14 cellular contexts compared by ENCODE assay signal in genomic region chr4:73224886-73225285, GRCh38. TPM values are rescaled to one million over a fixed set of nuclear protein-coding genes. Genes with fewer than 3 reads are reported as not detected.
DNase-seq lines count a peak whose midpoint lies in the region; ATAC-seq, FAIRE-seq and TF ChIP-seq lines count a peak whose summit lies in the region.
"Had no signal": no experiment of that assay in that cellular context is flagged by ENCODE, and none has a peak within 500 bp of the region (broad histone marks: within the 10 kb centered on the region; RNA-seq: fewer than 3 reads in every experiment).

No MANE protein-coding gene starts in this region.

- H3K27ac Mint-ChIP-seq in CD4-positive, CD25-positive, alpha-beta regulatory T cell: peak overlapping the region in 2 of 3 donors; percentile 20 to 73

- no peak overlapping the region for H3K4me3 ChIP-seq in CD4-positive, CD25-positive, alpha-beta regulatory T cell (ENCODE audit: low read depth, low read length)
- no peak overlapping the region for H3K4me3 ChIP-seq in PC-9

- H3K27ac ChIP-seq in CD4-positive, CD25-positive, alpha-beta regulatory T cell (ENCODE audit: insufficient read depth, low read length, poor library complexity, severe bottlenecking): peak overlapping the region; percentile 28
- H3K27ac ChIP-seq in PC-9: 0 out of 2 replicates have a peak overlapping the region, but pooled peaks have one; percentile 23

- peak in 1 of 3 donors; percentile 30 for DNase-seq in CD4-positive, CD25-positive, alpha-beta regulatory T cell
- DNase-seq in PC-9 (no peak), germinal center (ENCODE audit: low spot score) (peak; percentile 14), HEK293T (ENCODE audit: extremely low spot score) (no peak), activated gamma-delta T cell treated with Interleukin-2 at 50 U/mL for 16 hours (no peak), Right ventricle myocardium superior (no peak)
- DNase-seq: activated effector memory CD4-positive, alpha-beta T cell treated with anti-CD3 and anti-CD28 coated beads, Interleukin-2, amount 50 U/mL, for 16 hours; COR-L47; head of caudate nucleus; NCI-H146; NCI-H69; SHP77 had no signal

- H3K36me3 Mint-ChIP-seq in CD4-positive, CD25-positive, alpha-beta regulatory T cell: peaks cover 8% of the 10 kb centered on the region

- peak; percentile 91 for FAIRE-seq in G401.6 (lab: Jason Lieb, UNC)
- FAIRE-seq: endothelial cell of umbilical vein had no signal

- no peaks in the 10 kb centered on the region for H3K27me3 Mint-ChIP-seq in CD4-positive, CD25-positive, alpha-beta regulatory T cell

- TF ChIP-seq CTCF in PC-9 (conservative IDR thresholded peaks at IDR 0.05): no peak

- intact Hi-C loops in PC-9 (cut with micrococcal nuclease; ENCODE audit: unreplicated experiment): no loop called here
- intact Hi-C loops in Right ventricle myocardium superior (cut with DNase I): loop anchor here (5.0 kb wide), 1 partner anchor 32 kb away; the partner anchor contains the start of gene ANKRD17

- H3K4me1 Mint-ChIP-seq in CD4-positive, CD25-positive, alpha-beta regulatory T cell: peaks cover 12 to 38% (median 30%) of the 10 kb centered on the region in 4 donors

- H3K9me3 ChIP-seq in CD4-positive, CD25-positive, alpha-beta regulatory T cell (ENCODE audit: control insufficient read depth in 2 of 2, low read length in 2 of 2): no peaks in the 10 kb centered on the region
- no peaks in the 10 kb centered on the region for H3K9me3 ChIP-seq in PC-9 (ENCODE audit: insufficient read depth, low read depth)

- no peaks in the 10 kb centered on the region for H3K9me2 ChIP-seq in PC-9 (ENCODE audit: insufficient read depth)

- peaks cover 8% of the 10 kb centered on the region; the same call in 1 of the 2 replicates for H3F3A ChIP-seq in PC-9 (ENCODE audit: insufficient read depth, low read depth)

- H3K79me2 ChIP-seq in PC-9 (ENCODE audit: low read depth): peaks cover 62% of the 10 kb centered on the region

- H3K9me3 Mint-ChIP-seq in CD4-positive, CD25-positive, alpha-beta regulatory T cell: peaks cover 0 to 1% (median 0%) of the 10 kb centered on the region in 7 donors

- CTCF ChIA-PET in PC-9 (lab: Charles Lee): no interaction called here
- CTCF ChIA-PET in HEK293T (lab: Yijun Ruan, JAX): no interaction called here

- no peak overlapping the region for H3K4me2 ChIP-seq in PC-9

- no TSS peak for BruUV-seq in PC-9 (replicated peaks; lab: Mats Ljungman, UMichigan)

- H3K27me3 ChIP-seq in CD4-positive, CD25-positive, alpha-beta regulatory T cell (ENCODE audit: control insufficient read depth, insufficient read depth, low read length): no peaks in the 10 kb centered on the region
- no peaks in the 10 kb centered on the region for H3K27me3 ChIP-seq in PC-9 (ENCODE audit: insufficient read depth, low read depth)

- no peak overlapping the region for H2AFZ ChIP-seq in PC-9

- POLR2A ChIA-PET in PC-9 (lab: Charles Lee; ENCODE audit: unreplicated experiment): no interaction called here
- POLR2A ChIA-PET in HEK293T (lab: Yijun Ruan, JAX): no interaction called here

- H4K20me1 ChIP-seq in PC-9 (ENCODE audit: insufficient read depth): peaks cover 23% of the 10 kb centered on the region

- peak overlapping the region in 1 of 4 donors; percentile 34 for H3K4me3 Mint-ChIP-seq in CD4-positive, CD25-positive, alpha-beta regulatory T cell

- H3K36me3 ChIP-seq in CD4-positive, CD25-positive, alpha-beta regulatory T cell (ENCODE audit: control insufficient read depth, insufficient read depth, low read length): no peaks in the 10 kb centered on the region
- no peaks in the 10 kb centered on the region for H3K36me3 ChIP-seq in PC-9 (ENCODE audit: low read depth)

- no peak for ATAC-seq in CD4-positive, CD25-positive, alpha-beta regulatory T cell (ENCODE audit: low read depth in 2 of 2)
- no peak for ATAC-seq in Right ventricle myocardium superior (ENCODE audit: poor library complexity)

- peaks cover 20% of the 10 kb centered on the region for H3K4me1 ChIP-seq in CD4-positive, CD25-positive, alpha-beta regulatory T cell (ENCODE audit: control insufficient read depth, insufficient read depth, low read length, poor library complexity, severe bottlenecking)
- 0 out of 2 replicates have a peak, but pooled peaks cover 4% of the 10 kb centered on the region for H3K4me1 ChIP-seq in PC-9 (replicated peaks; ENCODE audit: insufficient read depth)

TF ChIP-seq in HEK293T, 16 proteins besides CTCF, POLR2A, EP300 and RAD21:
- no peak for TF ChIP-seq L3MBTL2 (conservative IDR thresholded peaks at IDR 0.05)
- no peak for TF ChIP-seq NFRKB (IDR thresholded peaks at IDR 0.05)
- no peak for TF ChIP-seq CTBP1 (IDR thresholded peaks at IDR 0.05; ENCODE audit: borderline replicate concordance)
- TF ChIP-seq BHLHE40 (IDR thresholded peaks at IDR 0.05; ENCODE audit: borderline replicate concordance): no peak
- TF ChIP-seq FOXK2 (IDR thresholded peaks at IDR 0.05): no peak

RNA-seq across cellular contexts. Expression of gene ANKRD17, which starts 33.7 kb away (rescaled TPM):
- total RNA-seq in CD4-positive, CD25-positive, alpha-beta regulatory T cell: 63.4 TPM
- polyA plus RNA-seq in CD4-positive, CD25-positive, alpha-beta regulatory T cell: 10 to 100 TPM in 1 of 4 donors, 1 to 10 TPM in 3; 6.9 to 10.6 (median 9.7) TPM
- total RNA-seq in PC-9 (2021): 26.9 and 37.9 TPM in 2 replicates
- total RNA-seq in Right ventricle myocardium superior: 46.0 TPM
